ENCODE assay signal across 1 cellular context in genomic region chr19:44794610-44795009, GRCh38.
TF ChIP-seq lines count a peak whose summit lies in the region.

No MANE protein-coding gene starts in this region.

TF ChIP-seq in IMR-90, 13 proteins besides CTCF, POLR2A, EP300 and RAD21:
- TF ChIP-seq MXI1 (IDR thresholded peaks at IDR 0.05; ENCODE audit: borderline replicate concordance, low read depth, low read length) (no peak), NFE2L2 (IDR thresholded peaks at IDR 0.05; ENCODE audit: low read depth, low read length) (no peak)
- TF ChIP-seq, protein P1, sequence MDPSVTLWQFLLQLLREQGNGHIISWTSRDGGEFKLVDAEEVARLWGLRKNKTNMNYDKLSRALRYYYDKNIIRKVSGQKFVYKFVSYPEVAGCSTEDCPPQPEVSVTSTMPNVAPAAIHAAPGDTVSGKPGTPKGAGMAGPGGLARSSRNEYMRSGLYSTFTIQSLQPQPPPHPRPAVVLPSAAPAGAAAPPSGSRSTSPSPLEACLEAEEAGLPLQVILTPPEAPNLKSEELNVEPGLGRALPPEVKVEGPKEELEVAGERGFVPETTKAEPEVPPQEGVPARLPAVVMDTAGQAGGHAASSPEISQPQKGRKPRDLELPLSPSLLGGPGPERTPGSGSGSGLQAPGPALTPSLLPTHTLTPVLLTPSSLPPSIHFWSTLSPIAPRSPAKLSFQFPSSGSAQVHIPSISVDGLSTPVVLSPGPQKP (IDR thresholded peaks at IDR 0.05; ENCODE audit: borderline replicate concordance, low read depth, low read length): no peak
